In the genomic region with DNA sequence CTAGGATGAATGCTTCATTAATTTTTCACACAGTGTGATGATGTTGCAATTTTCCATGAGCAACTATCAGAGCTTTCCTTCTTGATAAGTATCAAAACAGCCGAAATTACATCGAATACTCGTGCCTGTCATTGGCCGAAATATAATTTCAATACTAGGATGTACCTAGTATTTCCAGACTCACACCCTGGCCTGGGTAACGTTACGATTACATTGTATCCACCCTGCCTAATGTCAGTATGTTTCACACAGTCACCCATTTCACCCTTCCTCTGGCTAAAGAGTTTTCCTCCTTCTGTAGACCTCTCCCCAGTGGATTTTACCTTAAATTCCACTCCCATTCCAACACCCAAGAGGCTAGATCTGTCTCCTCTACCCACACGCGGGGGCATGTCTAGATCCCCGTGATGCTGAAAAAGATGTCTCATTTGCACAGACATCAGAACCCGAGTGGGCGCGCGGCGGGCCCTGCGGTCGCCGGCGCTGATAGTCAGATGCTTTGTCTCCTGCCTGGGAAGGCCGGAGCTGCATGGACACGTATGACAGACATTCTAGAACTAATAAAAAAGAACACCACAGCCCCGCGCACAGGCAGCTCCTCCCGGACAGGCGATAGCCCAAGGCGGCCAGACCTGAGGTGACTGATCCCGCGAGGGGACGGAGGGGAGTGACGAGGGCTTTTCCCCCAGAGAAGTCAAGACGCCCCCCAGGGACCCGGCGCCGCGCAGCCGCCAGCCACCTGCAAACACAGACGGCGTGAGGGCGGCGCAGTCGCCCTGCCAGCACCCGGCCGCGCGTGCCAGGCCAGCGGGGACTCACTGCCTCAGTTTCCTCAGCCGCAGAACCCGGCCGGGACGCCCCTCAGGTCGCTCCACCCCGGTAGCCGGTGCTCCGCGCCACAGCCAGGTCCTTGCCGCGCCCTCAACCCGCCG, we compare ENCODE assay signal across 1 cellular context.
TF ChIP-seq lines count a peak whose summit lies in the region.

No MANE protein-coding gene starts in this region.

TF ChIP-seq in A549, 52 proteins besides CTCF, POLR2A, EP300 and RAD21 (continued from another document):
- TF ChIP-seq, protein P1, sequence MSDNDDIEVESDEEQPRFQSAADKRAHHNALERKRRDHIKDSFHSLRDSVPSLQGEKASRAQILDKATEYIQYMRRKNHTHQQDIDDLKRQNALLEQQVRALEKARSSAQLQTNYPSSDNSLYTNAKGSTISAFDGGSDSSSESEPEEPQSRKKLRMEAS (IDR thresholded peaks at IDR 0.05), result peak; percentile 14; the same call in 1 of the 2 replicates
- TF ChIP-seq KDM1A (IDR thresholded peaks at IDR 0.05; ENCODE audit: low read depth), result no peak
- no peak for TF ChIP-seq TP53 (CRISPR knock-in tag; IDR thresholded peaks at IDR 0.05)
- TF ChIP-seq ZSCAN20 (CRISPR knock-in tag; IDR thresholded peaks at IDR 0.05), result no peak
- peak; percentile 73 for TF ChIP-seq MAFK (IDR thresholded peaks at IDR 0.05; ENCODE audit: partially characterized antibody)
- no peak for TF ChIP-seq BHLHE40 (IDR thresholded peaks at IDR 0.05; ENCODE audit: low read depth, low read length)
TF ChIP-seq in A549: peak in this region for 3.
